In genomic region chr1:99849413-99849743, GRCh38 we compare ENCODE assay signal across 8 cellular contexts. TPM values are rescaled to one million over a fixed set of nuclear protein-coding genes. Genes with fewer than 3 reads are reported as not detected.
A peak's percentile ranks its signal among the peaks of the same experiment; 100 is the strongest.
DNase-seq lines count a peak whose midpoint lies in the region; ATAC-seq and TF ChIP-seq lines count a peak whose summit lies in the region.

No MANE protein-coding gene starts in this region.

- CTCF ChIA-PET in WTC11 (lab: Charles Lee) = no interaction called here

- H3K27me3 Mint-ChIP-seq in WTC11 (ENCODE audit: low read depth) (no peaks in the 10 kb centered on the region), progenitor cell of endocrine pancreas (no peaks in the 10 kb centered on the region)

- POLR2A ChIA-PET in WTC11 (lab: Charles Lee) = interaction anchor here (1.6 kb wide), 1 partner anchor 121 kb away, joined by 5 read pairs; the partner anchor contains the start of gene SLC35A3

- DNase-seq in NCI-H1105 treated with DMSO at 0.1 percent for 48 hours (lab: John Stamatoyannopoulos, UW) = peak; percentile 47
- DNase-seq in NCI-H1105 (lab: John Stamatoyannopoulos, UW) = no peak
- DNase-seq in WTC11 (ENCODE audit: low spot score) = no peak
- no peak for DNase-seq in foreskin keratinocyte
- DNase-seq in progenitor cell of endocrine pancreas (ENCODE audit: low spot score, unreplicated experiment) = no peak
- DNase-seq in germinal center (ENCODE audit: low spot score) = no peak

- no peak for TF ChIP-seq CTCF in WTC11 (IDR thresholded peaks at IDR 0.05)
- no peak for TF ChIP-seq CTCF in foreskin keratinocyte (conservative IDR thresholded peaks at IDR 0.05)
- TF ChIP-seq CTCF in progenitor cell of endocrine pancreas (IDR thresholded peaks at IDR 0.05; ENCODE audit: unreplicated experiment) = no peak

- H3K4me1 Mint-ChIP-seq in WTC11 = peaks cover 52% of the 10 kb centered on the region
- H3K4me1 Mint-ChIP-seq in progenitor cell of endocrine pancreas (ENCODE audit: low read depth) = peaks cover 17% of the 10 kb centered on the region

- no peak overlapping the region for H3K27ac ChIP-seq in foreskin keratinocyte

- ATAC-seq in HG03139 (IDR thresholded peaks at IDR 0.05; ENCODE audit: unreplicated experiment) (peak; percentile 8), WTC11 (peak; percentile 2), foreskin keratinocyte (peak; percentile 0), GM21825 (IDR thresholded peaks at IDR 0.05; ENCODE audit: unreplicated experiment) (no peak)

- peak overlapping the region; percentile 92 for H3K4me3 Mint-ChIP-seq in WTC11
- H3K4me3 Mint-ChIP-seq in progenitor cell of endocrine pancreas (ENCODE audit: low read depth) = peak overlapping the region; percentile 98

- H3K9me3 Mint-ChIP-seq in WTC11 (no peaks in the 10 kb centered on the region), progenitor cell of endocrine pancreas (ENCODE audit: low read depth) (no peaks in the 10 kb centered on the region)

- H3K27ac Mint-ChIP-seq in WTC11 (peak overlapping the region; percentile 94), progenitor cell of endocrine pancreas (peak overlapping the region; percentile 94)

- no peaks in the 10 kb centered on the region for H3K27me3 ChIP-seq in foreskin keratinocyte

- peaks cover 13% of the 10 kb centered on the region for H3K36me3 Mint-ChIP-seq in WTC11
- peaks cover 9% of the 10 kb centered on the region for H3K36me3 Mint-ChIP-seq in progenitor cell of endocrine pancreas (ENCODE audit: insufficient read depth)

- peaks cover 14% of the 10 kb centered on the region for H3K4me1 ChIP-seq in foreskin keratinocyte

TF ChIP-seq in WTC11, 78 proteins besides CTCF, POLR2A, EP300 and RAD21:
- TF ChIP-seq IRF2 (CRISPR knock-in tag; IDR thresholded peaks at IDR 0.05; ENCODE audit: borderline replicate concordance, low read depth) (no peak), IRF1 (CRISPR knock-in tag; IDR thresholded peaks at IDR 0.05) (no peak), ZNF425 (CRISPR knock-in tag; conservative IDR thresholded peaks at IDR 0.05) (no peak), E2F1 (CRISPR knock-in tag; IDR thresholded peaks at IDR 0.05) (no peak), MLX (CRISPR knock-in tag; IDR thresholded peaks at IDR 0.05) (no peak)

RNA-seq across cellular contexts. Expression of gene AGL, which starts 0.8 kb away (rescaled TPM):
- total RNA-seq in WTC11 (2021) = 20.2 to 22.5 TPM (median 21.6 TPM) in 3 replicates
- total RNA-seq in foreskin keratinocyte = 13.8 and 15.9 TPM in 2 replicates
- 2.3 and 3.1 TPM in 2 replicates for polyA plus RNA-seq in foreskin keratinocyte
- total RNA-seq in progenitor cell of endocrine pancreas = 26.6 and 29.4 TPM in 2 replicates
